ENCODE assay signal across 29 cellular contexts in the genomic region with DNA sequence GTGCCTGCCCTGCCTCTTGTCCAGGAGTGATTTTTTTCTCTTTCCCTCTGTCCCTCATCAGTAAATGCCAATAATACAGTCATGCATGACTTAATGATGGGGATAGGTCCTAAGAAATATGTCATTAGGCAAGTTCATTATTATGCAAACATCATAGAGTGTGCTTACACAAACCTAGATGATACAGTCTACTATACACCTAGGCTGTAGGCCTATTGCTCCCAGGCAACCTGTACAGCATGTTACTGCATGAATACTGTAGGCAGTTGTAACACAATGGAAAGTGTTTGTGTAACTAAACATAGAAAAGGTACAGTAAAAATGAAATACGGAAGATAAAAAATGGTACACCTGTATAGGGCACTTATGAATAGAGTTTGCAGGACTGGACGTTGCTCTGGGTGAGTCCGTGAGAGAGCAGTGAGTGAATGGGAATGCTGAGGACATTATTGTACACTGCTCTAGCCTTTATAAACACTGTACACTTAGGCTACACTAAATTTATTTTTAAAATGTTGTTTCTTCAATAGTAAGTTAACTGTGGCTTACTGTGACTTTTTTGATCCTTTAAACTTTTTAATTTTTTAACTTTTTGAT. TPM values are rescaled to one million over a fixed set of nuclear protein-coding genes. Genes with fewer than 3 reads are reported as not detected.
"Had no signal": no experiment of that assay in that cellular context is flagged by ENCODE, and none has a peak within 500 bp of the region (broad histone marks: within the 10 kb centered on the region; RNA-seq: fewer than 3 reads in every experiment).

No MANE protein-coding gene starts in this region.

- FAIRE-seq: endothelial cell of umbilical vein, frontal cortex, small intestine had no signal

- H3K36me3 Mint-ChIP-seq: naive thymus-derived CD8-positive, alpha-beta T cell had no signal

- DNase-seq: effector CD4-positive, alpha-beta T cell; endodermal cell; heart left ventricle; hippocampal formation; left ventricle myocardium superior; naive thymus-derived CD8-positive, alpha-beta T cell; small intestine; stimulated activated CD4-positive, alpha-beta T cell treated with anti-CD3 and anti-CD28 coated beads, Interleukin-12 subunit alpha, Interleukin-12 subunit beta, amount 100 ng/mL, for 4 hours; stimulated activated naive CD4-positive, alpha-beta T cell treated with Interleukin-2 at 50 U/mL for 16 hours; thyroid gland had no signal

- H3K27ac Mint-ChIP-seq: endodermal cell; naive thymus-derived CD8-positive, alpha-beta T cell had no signal

- H3K4me1 ChIP-seq: heart left ventricle, right atrium auricular region, thyroid gland, vagina had no signal

- H3K36me3 ChIP-seq: heart left ventricle, neutrophil, right atrium auricular region, suprapubic skin, thyroid gland, upper lobe of left lung, vagina had no signal

- H3K27me3 ChIP-seq: heart left ventricle, neutrophil, right atrium auricular region, suprapubic skin, thyroid gland, upper lobe of left lung, vagina had no signal

- ATAC-seq: heart left ventricle; left ventricle myocardium superior; naive thymus-derived CD8-positive, alpha-beta T cell had no signal

- H3K27ac ChIP-seq: coronary artery, heart left ventricle, neutrophil, right atrium auricular region, suprapubic skin, thyroid gland, vagina had no signal

- H3K4me1 Mint-ChIP-seq: naive thymus-derived CD8-positive, alpha-beta T cell had no signal

- H3K4me3 ChIP-seq: coronary artery, heart left ventricle, right atrium auricular region, suprapubic skin, thyroid gland, upper lobe of left lung, vagina had no signal

- H3K9me3 ChIP-seq: neutrophil, right atrium auricular region, suprapubic skin, thyroid gland, upper lobe of left lung, vagina had no signal

- H3K4me3 Mint-ChIP-seq: endodermal cell; naive thymus-derived CD8-positive, alpha-beta T cell had no signal

RNA-seq across cellular contexts. Expression of gene PBOV1, which starts 22.1 kb away (rescaled TPM):
- total RNA-seq: chondrocyte; dermis microvascular lymphatic vessel endothelial cell; endodermal cell; endothelial cell of umbilical vein; fibroblast of lung; frontal cortex; glomerular endothelial cell; heart left ventricle; left ventricle myocardium superior; lung microvascular endothelial cell; mesenteric fat pad; mononuclear cell; naive thymus-derived CD8-positive, alpha-beta T cell; osteoblast; pulmonary artery endothelial cell; right atrium auricular region; suprapubic skin; thyroid gland; upper lobe of left lung; vagina had no signal
- polyA plus RNA-seq: endothelial cell of umbilical vein; esophagus; fibroblast of lung; heart left ventricle; naive thymus-derived CD8-positive, alpha-beta T cell; neural cell; small intestine had no signal

RNA-seq across cellular contexts. Expression of gene ARFGEF3, which starts 34.5 kb away (rescaled TPM):
- total RNA-seq: naive thymus-derived CD8-positive, alpha-beta T cell had no signal
- polyA plus RNA-seq: naive thymus-derived CD8-positive, alpha-beta T cell had no signal
